Comparison of ENCODE assay signal across 1 cellular context in genomic region chr6:105787747-105788146, GRCh38.
TF ChIP-seq lines count a peak whose summit lies in the region.

No MANE protein-coding gene starts in this region.

TF ChIP-seq in GM23338, 12 proteins besides CTCF, POLR2A, EP300 and RAD21 (continued from another document):
- TF ChIP-seq ZNF462 (CRISPR knock-in tag; IDR thresholded peaks at IDR 0.05), result no peak
- no peak for TF ChIP-seq POLR2AphosphoS5 (IDR thresholded peaks at IDR 0.05; ENCODE audit: low read depth)
- TF ChIP-seq, protein P1, sequence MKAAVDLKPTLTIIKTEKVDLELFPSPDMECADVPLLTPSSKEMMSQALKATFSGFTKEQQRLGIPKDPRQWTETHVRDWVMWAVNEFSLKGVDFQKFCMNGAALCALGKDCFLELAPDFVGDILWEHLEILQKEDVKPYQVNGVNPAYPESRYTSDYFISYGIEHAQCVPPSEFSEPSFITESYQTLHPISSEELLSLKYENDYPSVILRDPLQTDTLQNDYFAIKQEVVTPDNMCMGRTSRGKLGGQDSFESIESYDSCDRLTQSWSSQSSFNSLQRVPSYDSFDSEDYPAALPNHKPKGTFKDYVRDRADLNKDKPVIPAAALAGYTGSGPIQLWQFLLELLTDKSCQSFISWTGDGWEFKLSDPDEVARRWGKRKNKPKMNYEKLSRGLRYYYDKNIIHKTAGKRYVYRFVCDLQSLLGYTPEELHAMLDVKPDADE (IDR thresholded peaks at IDR 0.05), result no peak
- TF ChIP-seq NANOG (IDR thresholded peaks at IDR 0.05; ENCODE audit: borderline replicate concordance), result no peak
